Comparison of ENCODE assay signal across 12 cellular contexts in the genomic region with DNA sequence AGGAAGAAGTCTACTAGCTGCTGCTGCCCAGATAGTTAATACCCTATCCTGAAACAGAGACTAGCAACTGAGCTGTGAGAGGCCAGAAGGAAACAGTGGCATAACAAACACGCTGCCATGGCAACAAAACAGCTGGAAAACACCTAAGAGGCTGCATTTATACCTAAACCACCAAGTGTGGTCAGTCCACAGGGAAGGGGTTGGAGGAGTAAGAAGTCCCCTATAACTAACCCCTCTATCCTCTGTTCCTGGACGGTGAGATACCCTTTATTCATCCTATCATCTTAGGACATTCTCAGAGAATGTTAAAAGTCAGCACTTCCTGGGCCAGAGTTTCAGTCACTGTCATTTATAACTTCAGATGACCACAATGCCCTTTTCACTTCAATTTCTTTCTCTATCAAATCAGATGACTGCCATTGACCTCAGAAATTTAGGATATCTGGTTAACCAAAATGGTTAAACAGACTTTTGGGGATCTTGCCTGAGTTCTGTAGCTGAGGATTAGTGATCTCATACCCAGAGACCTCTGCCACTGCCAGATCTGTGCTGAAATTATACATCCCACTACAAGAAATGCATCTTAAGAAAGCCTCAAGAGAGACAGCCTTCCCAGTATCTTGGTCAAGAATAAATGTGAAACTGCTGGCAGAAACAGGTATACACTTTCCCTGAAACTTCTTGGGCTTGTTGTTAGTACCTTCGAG. TPM values are rescaled to one million over a fixed set of nuclear protein-coding genes. Genes with fewer than 3 reads are reported as not detected.
DNase-seq lines count a peak whose midpoint lies in the region; TF ChIP-seq lines count a peak whose summit lies in the region.
"Had no signal": no experiment of that assay in that cellular context is flagged by ENCODE, and none has a peak within 500 bp of the region (broad histone marks: within the 10 kb centered on the region; RNA-seq: fewer than 3 reads in every experiment).

No MANE protein-coding gene starts in this region.

- H3K36me3 ChIP-seq in CD4-positive, alpha-beta memory T cell (ENCODE audit: insufficient read depth, low read length) = peaks cover 97% of the 10 kb centered on the region
- H3K36me3 ChIP-seq in prostate gland = peaks cover 14 to 33% of the 10 kb centered on the region in 2 donors

- no peak overlapping the region for H3K27ac ChIP-seq in CD4-positive, alpha-beta memory T cell (ENCODE audit: low read depth, low read length)
- no peak overlapping the region for H3K27ac ChIP-seq in prostate gland

- TF ChIP-seq POLR2A in prostate gland (IDR thresholded peaks at IDR 0.05) = no peak

- H3K4me3 ChIP-seq in CD4-positive, alpha-beta memory T cell (ENCODE audit: low read length in 2 of 2) = no peak overlapping the region
- H3K4me3 ChIP-seq in prostate gland = no peak overlapping the region

- peak overlapping the region; percentile 3 to 80 (median 58) for H3K27ac Mint-ChIP-seq in CD4-positive, alpha-beta memory T cell
- H3K27ac Mint-ChIP-seq in T-helper 2 cell treated with Interferon-gamma antibody and Interleukin-4, amounts not matched to agents 5 μg/mL and 100 μg/mL, for 36 hours = peak overlapping the region; percentile 43

- H3K4me1 ChIP-seq in CD4-positive, alpha-beta memory T cell (ENCODE audit: insufficient read depth, low read length) = peaks cover 7% of the 10 kb centered on the region
- H3K4me1 ChIP-seq in prostate gland (replicated peaks) = peaks cover 3% of the 10 kb centered on the region

- CTCF ChIA-PET in CD4-positive, alpha-beta memory T cell (lab: Charles Lee; ENCODE audit: partially characterized antibody) = interaction anchor here (0.7 to 2.5 kb wide), 6 partner anchors 10 to 178 kb away, joined by 3 to 12 read pairs (median 4); no protein-coding TSS in a partner anchor
- CTCF ChIA-PET in HEK293T (lab: Yijun Ruan, JAX) = interaction anchor here (1.1 kb wide), 1 partner anchor 9 kb away, joined by 3 read pairs; no protein-coding TSS in a partner anchor

- H3K27me3 Mint-ChIP-seq in CD4-positive, alpha-beta memory T cell = no peaks in the 10 kb centered on the region
- H3K27me3 Mint-ChIP-seq in T-helper 2 cell treated with Interferon-gamma antibody and Interleukin-4, amounts not matched to agents 5 μg/mL and 100 μg/mL, for 36 hours (ENCODE audit: low read depth) = no peaks in the 10 kb centered on the region
- H3K27me3 Mint-ChIP-seq: naive B cell had no signal

- no peak for TF ChIP-seq CTCF in prostate gland (IDR thresholded peaks at IDR 0.05)

- peaks cover 82 to 98% of the 10 kb centered on the region in 2 donors for H3K36me3 Mint-ChIP-seq in CD4-positive, alpha-beta memory T cell
- peaks cover 69% of the 10 kb centered on the region for H3K36me3 Mint-ChIP-seq in T-helper 2 cell treated with Interferon-gamma antibody and Interleukin-4, amounts not matched to agents 5 μg/mL and 100 μg/mL, for 36 hours (ENCODE audit: low read depth)

- H3K9me3 Mint-ChIP-seq in CD4-positive, alpha-beta memory T cell = peaks cover 0 to 4% (median 0%) of the 10 kb centered on the region in 8 donors
- no peaks in the 10 kb centered on the region for H3K9me3 Mint-ChIP-seq in T-helper 2 cell treated with Interferon-gamma antibody and Interleukin-4, amounts not matched to agents 5 μg/mL and 100 μg/mL, for 36 hours
- H3K9me3 Mint-ChIP-seq: naive B cell had no signal

- peaks cover 11 to 19% (median 12%) of the 10 kb centered on the region in 4 donors for H3K4me1 Mint-ChIP-seq in CD4-positive, alpha-beta memory T cell
- peaks cover 10% of the 10 kb centered on the region for H3K4me1 Mint-ChIP-seq in T-helper 2 cell treated with Interferon-gamma antibody and Interleukin-4, amounts not matched to agents 5 μg/mL and 100 μg/mL, for 36 hours (ENCODE audit: low read depth)

- H3K27me3 ChIP-seq in CD4-positive, alpha-beta memory T cell (ENCODE audit: insufficient read depth, low read length) = no peaks in the 10 kb centered on the region
- no peaks in the 10 kb centered on the region for H3K27me3 ChIP-seq in prostate gland (replicated peaks; ENCODE audit: insufficient read depth)

- 87% methylated on average over 3 of the region's 3 CpGs for WGBS in prostate gland

- intact Hi-C loops in CD4-positive, alpha-beta memory T cell (cut with micrococcal nuclease) = no loop called here
- intact Hi-C loops in prostate gland (cut with DNase I) = loop anchor here (5.0 kb wide), 1 partner anchor 177 kb away; no protein-coding TSS in a partner anchor

- H3K9me3 ChIP-seq in CD4-positive, alpha-beta memory T cell (ENCODE audit: control insufficient read depth in 1 of 2, low read length in 2 of 2) = no peaks in the 10 kb centered on the region
- no peaks in the 10 kb centered on the region for H3K9me3 ChIP-seq in prostate gland

- POLR2A ChIA-PET in CD4-positive, alpha-beta memory T cell (lab: Charles Lee; ENCODE audit: partially characterized antibody) = interaction anchor here (0.7 to 1.6 kb wide), 3 partner anchors 14 to 159 kb away, joined by 3 to 10 read pairs (median 3); partner anchors contain the start of gene KANSL1
- POLR2A ChIA-PET in HEK293T (lab: Yijun Ruan, JAX) = no interaction called here

- DNase-seq in CD4-positive, alpha-beta memory T cell = peak in 3 of 5 donors; percentile 13 to 57 (median 24)
- DNase-seq in GM19238 (ENCODE audit: insufficient read length, low spot score) = peak; percentile 37
- peak; percentile 17 for DNase-seq in T-helper 2 cell treated with Interferon-gamma antibody and Interleukin-4, amounts not matched to agents 5 μg/mL and 100 μg/mL, for 36 hours (ENCODE audit: low spot score)
- DNase-seq in kidney tubule cell (ENCODE audit: low spot score) = peak; percentile 44
- no peak for DNase-seq in prostate gland (ENCODE audit: low spot score)
- no peak for DNase-seq in NCI-H524 treated with DMSO at 0.1 percent for 48 hours (lab: John Stamatoyannopoulos, UW)
- DNase-seq in NCI-H146 treated with DMSO at 0.1 percent for 48 hours (lab: John Stamatoyannopoulos, UW; ENCODE audit: unreplicated experiment) = no peak
- DNase-seq in HEK293T (ENCODE audit: extremely low spot score) = no peak
- DNase-seq: activated CD4-positive, CD25-positive, alpha-beta regulatory T cell; amygdala; naive B cell; stimulated activated CD4-positive, alpha-beta T cell treated with anti-CD3 and anti-CD28 coated beads, Interleukin-12 subunit alpha, Interleukin-12 subunit beta, amount 100 ng/mL, for 4 hours had no signal

- no peak overlapping the region for H3K4me3 Mint-ChIP-seq in CD4-positive, alpha-beta memory T cell
- H3K4me3 Mint-ChIP-seq in T-helper 2 cell treated with Interferon-gamma antibody and Interleukin-4, amounts not matched to agents 5 μg/mL and 100 μg/mL, for 36 hours = no peak overlapping the region
- H3K4me3 Mint-ChIP-seq: naive B cell had no signal

TF ChIP-seq in HEK293T, 16 proteins besides CTCF, POLR2A, EP300 and RAD21:
- TF ChIP-seq ELF4 (IDR thresholded peaks at IDR 0.05) (no peak), FOXM1 (IDR thresholded peaks at IDR 0.05; ENCODE audit: borderline replicate concordance) (no peak), ZNF384 (IDR thresholded peaks at IDR 0.05) (no peak), CTBP1 (IDR thresholded peaks at IDR 0.05; ENCODE audit: borderline replicate concordance) (no peak), LEF1 (IDR thresholded peaks at IDR 0.05; ENCODE audit: borderline replicate concordance) (no peak), HDGF (IDR thresholded peaks at IDR 0.05; ENCODE audit: borderline replicate concordance) (no peak), NFRKB (IDR thresholded peaks at IDR 0.05) (no peak), FOXA1 (IDR thresholded peaks at IDR 0.05) (no peak), SUZ12 (IDR thresholded peaks at IDR 0.05) (no peak), TARDBP (IDR thresholded peaks at IDR 0.05) (no peak), FOXK2 (IDR thresholded peaks at IDR 0.05) (no peak), L3MBTL2 (conservative IDR thresholded peaks at IDR 0.05) (no peak), BHLHE40 (IDR thresholded peaks at IDR 0.05; ENCODE audit: borderline replicate concordance) (no peak), ARNT (IDR thresholded peaks at IDR 0.05) (no peak)
- TF ChIP-seq, protein P1, sequence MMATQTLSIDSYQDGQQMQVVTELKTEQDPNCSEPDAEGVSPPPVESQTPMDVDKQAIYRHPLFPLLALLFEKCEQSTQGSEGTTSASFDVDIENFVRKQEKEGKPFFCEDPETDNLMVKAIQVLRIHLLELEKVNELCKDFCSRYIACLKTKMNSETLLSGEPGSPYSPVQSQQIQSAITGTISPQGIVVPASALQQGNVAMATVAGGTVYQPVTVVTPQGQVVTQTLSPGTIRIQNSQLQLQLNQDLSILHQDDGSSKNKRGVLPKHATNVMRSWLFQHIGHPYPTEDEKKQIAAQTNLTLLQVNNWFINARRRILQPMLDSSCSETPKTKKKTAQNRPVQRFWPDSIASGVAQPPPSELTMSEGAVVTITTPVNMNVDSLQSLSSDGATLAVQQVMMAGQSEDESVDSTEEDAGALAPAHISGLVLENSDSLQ (IDR thresholded peaks at IDR 0.05) = no peak
TF ChIP-seq in HEK293T: peak in this region for 0.

RNA-seq across cellular contexts. Expression of gene STH, which starts 36.2 kb away (rescaled TPM):
- not detected for total RNA-seq in CD4-positive, alpha-beta memory T cell
- not detected for polyA plus RNA-seq in CD4-positive, alpha-beta memory T cell
- not detected for total RNA-seq in prostate gland

Comparison
In these comparisons a context has a peak if more than half of its experiments do, and no peak if none do; other contexts are left out.
1. DNase-seq: peak in CD4-positive, alpha-beta memory T cell (3 of 5), GM19238 (single experiment), T-helper 2 cell treated with Interferon-gamma antibody and Interleukin-4, amounts not matched to agents 5 μg/mL and 100 μg/mL, for 36 hours (single experiment) and kidney tubule cell (single experiment); none in prostate gland (single experiment), NCI-H524 treated with DMSO at 0.1 percent for 48 hours (single experiment), NCI-H146 treated with DMSO at 0.1 percent for 48 hours (single experiment) and HEK293T (single experiment).